ENCODE assay signal across 8 cellular contexts in genomic region chr4:77156533-77156911, GRCh38. TPM values are rescaled to one million over a fixed set of nuclear protein-coding genes. Genes with fewer than 3 reads are reported as not detected.
A peak's percentile ranks its signal among the peaks of the same experiment; 100 is the strongest.
DNase-seq lines count a peak whose midpoint lies in the region; ATAC-seq and TF ChIP-seq lines count a peak whose summit lies in the region.

No MANE protein-coding gene starts in this region.

- peaks cover 5 to 7% of the 10 kb centered on the region in 2 donors for H3K36me3 ChIP-seq in thyroid gland

- no peaks in the 10 kb centered on the region for H3K27me3 ChIP-seq in thyroid gland

- intact Hi-C loops in head of caudate nucleus (cut with DNase I) (loop anchor here (5.0 to 10.0 kb wide), 2 partner anchors 79 to 202 kb away; partner anchors contain the start of gene CCNI), thyroid gland (cut with DNase I) (loop anchor here (5.0 kb wide), 1 partner anchor 79 kb away; the partner anchor contains the start of gene CCNI)

- no peaks in the 10 kb centered on the region for H3K9me3 ChIP-seq in thyroid gland

- TF ChIP-seq POLR2A in thyroid gland (IDR thresholded peaks at IDR 0.05): peak in 1 of 2 donors; percentile 93

- POLR2A ChIA-PET in activated naive CD8-positive, alpha-beta T cell treated with anti-CD3 and anti-CD28 coated beads, Interleukin-2, amount 10 ng/mL, durations not matched to agents 7 days and 5 days (lab: Charles Lee): interaction anchor here (0.8 to 2.6 kb wide), 9 partner anchors 8 to 207 kb away, joined by 3 to 14 read pairs (median 6); partner anchors contain the start of genes CCNI and SEPTIN11

- TF ChIP-seq CTCF in HFFc6 (IDR thresholded peaks at IDR 0.05) (no peak), osteocyte (IDR thresholded peaks at IDR 0.05) (no peak), thyroid gland (IDR thresholded peaks at IDR 0.05) (no peak)

- H3K4me1 Mint-ChIP-seq in HFFc6 (ENCODE audit: low read depth) (peaks cover 30% of the 10 kb centered on the region), osteocyte (ENCODE audit: unreplicated experiment) (peaks cover 36% of the 10 kb centered on the region)
- H3K4me1 Mint-ChIP-seq in activated naive CD8-positive, alpha-beta T cell treated with anti-CD3 and anti-CD28 coated beads, Interleukin-2, amount 10 ng/mL, durations not matched to agents 7 days and 5 days: peaks cover 34% of the 10 kb centered on the region

- H3K4me3 ChIP-seq in GM08714 (ENCODE audit: low read length): peak overlapping the region; percentile 81
- H3K4me3 ChIP-seq in thyroid gland (replicated peaks in 1 of 3): peak overlapping the region; percentile 79 to 95 (median 95)

- H3K4me1 ChIP-seq in thyroid gland: peaks cover 10 to 18% of the 10 kb centered on the region in 2 donors

- H3K36me3 Mint-ChIP-seq in HFFc6 (ENCODE audit: low read depth): peaks cover 5% of the 10 kb centered on the region; the same call in 1 of the 2 replicates
- H3K36me3 Mint-ChIP-seq in activated naive CD8-positive, alpha-beta T cell treated with anti-CD3 and anti-CD28 coated beads, Interleukin-2, amount 10 ng/mL, durations not matched to agents 7 days and 5 days: peaks cover 9% of the 10 kb centered on the region
- H3K36me3 Mint-ChIP-seq in osteocyte (ENCODE audit: unreplicated experiment): peaks cover 11% of the 10 kb centered on the region

- ATAC-seq in activated naive CD8-positive, alpha-beta T cell treated with anti-CD3 and anti-CD28 coated beads, Interleukin-2, amount 10 ng/mL, durations not matched to agents 7 days and 5 days (ENCODE audit: low read depth): peak; percentile 97

- H3K27ac Mint-ChIP-seq in HFFc6: peak overlapping the region; percentile 93
- peak overlapping the region; percentile 96 for H3K27ac Mint-ChIP-seq in activated naive CD8-positive, alpha-beta T cell treated with anti-CD3 and anti-CD28 coated beads, Interleukin-2, amount 10 ng/mL, durations not matched to agents 7 days and 5 days
- peak overlapping the region; percentile 99 for H3K27ac Mint-ChIP-seq in osteocyte (ENCODE audit: unreplicated experiment)

- H3K4me3 Mint-ChIP-seq in HFFc6 (peak overlapping the region; percentile 94), osteocyte (ENCODE audit: unreplicated experiment) (peak overlapping the region; percentile 97)
- peak overlapping the region; percentile 95 for H3K4me3 Mint-ChIP-seq in activated naive CD8-positive, alpha-beta T cell treated with anti-CD3 and anti-CD28 coated beads, Interleukin-2, amount 10 ng/mL, durations not matched to agents 7 days and 5 days

- 0 to 1% methylated on average over 17 of the region's 17 CpGs for WGBS in thyroid gland, 2 donors

- peak overlapping the region; percentile 83 to 97 (median 94) for H3K27ac ChIP-seq in thyroid gland

- no peaks in the 10 kb centered on the region for H3K9me3 Mint-ChIP-seq in HFFc6
- no peaks in the 10 kb centered on the region for H3K9me3 Mint-ChIP-seq in activated naive CD8-positive, alpha-beta T cell treated with anti-CD3 and anti-CD28 coated beads, Interleukin-2, amount 10 ng/mL, durations not matched to agents 7 days and 5 days
- H3K9me3 Mint-ChIP-seq in osteocyte (ENCODE audit: unreplicated experiment): no peaks in the 10 kb centered on the region

- in situ Hi-C loops in SK-MEL-5 (cut with HindIII; ENCODE audit: low pct_unique_long_range_greater_than_20kb, low sequenced_read_pairs): no loop called here

- peaks cover 3% of the 10 kb centered on the region for H3K27me3 Mint-ChIP-seq in HFFc6 (ENCODE audit: insufficient read depth)
- no peaks in the 10 kb centered on the region for H3K27me3 Mint-ChIP-seq in activated naive CD8-positive, alpha-beta T cell treated with anti-CD3 and anti-CD28 coated beads, Interleukin-2, amount 10 ng/mL, durations not matched to agents 7 days and 5 days
- H3K27me3 Mint-ChIP-seq in osteocyte (ENCODE audit: unreplicated experiment): no peaks in the 10 kb centered on the region

- DNase-seq in HFFc6 (peak; percentile 100), NAMALWA (ENCODE audit: low spot score) (peak; percentile 99), SK-MEL-5 (ENCODE audit: low read depth, low spot score) (peak; percentile 99), head of caudate nucleus (peak; percentile 91 to 99 (median 98)), osteocyte (ENCODE audit: extremely low spot score, unreplicated experiment) (peak; percentile 98), thyroid gland (peak; percentile 98)
- DNase-seq in activated naive CD8-positive, alpha-beta T cell treated with anti-CD3 and anti-CD28 coated beads, Interleukin-2, amount 10 ng/mL, durations not matched to agents 7 days and 5 days: no peak

RNA-seq across cellular contexts. Expression of gene CCNG2, which starts 0.5 kb away (rescaled TPM):
- 10 to 100 TPM; 17.1 to 20.4 (median 19.2) TPM for total RNA-seq in HFFc6 (2021; fragmentation: NEBNext Ultra II Directional; extraction: Animal tissue kit (Norgen Biotek cat#: 25700))
- 21.6 and 23.6 TPM in 2 replicates for total RNA-seq in SK-MEL-5 (2014; rRNA removed; shearing (Covaris generic))
- 15.3 and 19.4 TPM in 2 replicates for polyA plus RNA-seq in SK-MEL-5 (2015; cell fraction: cytosol; rRNA removed)
- 20.1 and 24.2 TPM in 2 replicates for polyA plus RNA-seq in SK-MEL-5 (2015; cell fraction: nucleus; rRNA removed)
- 10 to 100 TPM; 29.3 to 29.7 TPM for total RNA-seq in activated naive CD8-positive, alpha-beta T cell treated with anti-CD3 and anti-CD28 coated beads, Interleukin-2, amount 10 ng/mL, durations not matched to agents 7 days and 5 days
- total RNA-seq in osteocyte (73.3 and 73.6 TPM in 2 replicates), thyroid gland (10 to 100 TPM; 24.7 to 41.8 (median 29.2) TPM)
